10 cellular contexts compared by ENCODE assay signal in genomic region chr1:109802901-109803561, GRCh38. TPM values are rescaled to one million over a fixed set of nuclear protein-coding genes. Genes with fewer than 3 reads are reported as not detected.
DNase-seq lines count a peak whose midpoint lies in the region; ATAC-seq, FAIRE-seq and TF ChIP-seq lines count a peak whose summit lies in the region.
"Had no signal": no experiment of that assay in that cellular context is flagged by ENCODE, and none has a peak within 500 bp of the region (broad histone marks: within the 10 kb centered on the region; RNA-seq: fewer than 3 reads in every experiment).

No MANE protein-coding gene starts in this region.

- H3K4me2 ChIP-seq in K562 (ENCODE audit: insufficient read depth, low read length) (no peak overlapping the region), HepG2 (ENCODE audit: low read depth, low read length) (no peak overlapping the region)

- WGBS in K562 (ENCODE audit: insufficient coverage, low coverage, missing lambda C conversion rate): 36% methylated on average over 5 of the region's 5 CpGs
- WGBS in HepG2 (ENCODE audit: low lambda C conversion rate): 19% methylated on average over 2 of the region's 5 CpGs

- H3K4me1 ChIP-seq in K562 (replicated peaks in 1 of 2; ENCODE audit: control insufficient read depth in 2 of 2, insufficient read depth in 2 of 2, low read length in 2 of 2): peaks cover 0 to 15% of the 10 kb centered on the region in 2 experiments; a peak in 3 of 5 replicates
- no peaks in the 10 kb centered on the region for H3K4me1 ChIP-seq in HepG2 (ENCODE audit: insufficient read depth, low read length)

- H3K79me2 ChIP-seq in K562 (ENCODE audit: control insufficient read depth, insufficient read depth, low read length) (no peaks in the 10 kb centered on the region), HepG2 (ENCODE audit: insufficient read depth, low read length) (no peaks in the 10 kb centered on the region)

- TF ChIP-seq EP300 in K562 (IDR thresholded peaks at IDR 0.05; ENCODE audit: low read length): no peak
- no peak for TF ChIP-seq EP300 in HepG2 (IDR thresholded peaks at IDR 0.05; ENCODE audit: low read depth in 2 of 2, low read length in 2 of 2)
- no peak for TF ChIP-seq EP300 in HepG2 (CRISPR knock-in tag; IDR thresholded peaks at IDR 0.05; ENCODE audit: borderline replicate concordance)

- in situ Hi-C loops in K562 (cut with MboI): no loop called here
- in situ Hi-C loops in HepG2 (cut with HindIII; ENCODE audit: extremely low pct_ligation_motif_present, low pct_unique_long_range_greater_than_20kb): no loop called here

- H3K27me3 ChIP-seq in K562 (ENCODE audit: control insufficient read depth in 2 of 2, insufficient read depth in 2 of 2, low read length in 2 of 2) (no peaks in the 10 kb centered on the region), HepG2 (ENCODE audit: control insufficient read depth in 1 of 2, insufficient read depth in 2 of 2, low read length in 2 of 2) (peaks cover 4 to 6% of the 10 kb centered on the region in 2 experiments; a peak in 2 of 5 replicates)

- peak; percentile 44 for FAIRE-seq in K562 (lab: Jason Lieb, UNC)
- no peak for FAIRE-seq in HepG2 (lab: Jason Lieb, UNC)

- DNase-seq in activated CD4-positive, CD25-positive, alpha-beta regulatory T cell treated with anti-CD3 and anti-CD28 coated beads, Interleukin-2, amount 50 U/mL, for 72 hours: peak; percentile 30
- no peak for DNase-seq in activated CD4-positive, CD25-positive, alpha-beta regulatory T cell (lab: John Stamatoyannopoulos, UW)
- DNase-seq in K562 (ENCODE audit: extremely low read depth in 1 of 4, low spot score in 3 of 4): peak in 1 of 4 experiments; percentile 31
- DNase-seq in HepG2 (ENCODE audit: low spot score): no peak
- DNase-seq in superior temporal gyrus (ENCODE audit: extremely low spot score): peak; percentile 63
- no peak for DNase-seq in NCI-H526 treated with DMSO at 0.1 percent for 48 hours (lab: John Stamatoyannopoulos, UW)
- no peak for DNase-seq in central memory CD4-positive, alpha-beta T cell
- DNase-seq in NCI-H1436 treated with DMSO at 0.1 percent for 48 hours (lab: John Stamatoyannopoulos, UW): no peak
- DNase-seq: ACHN, NCI-H510A treated with DMSO at 0.1 percent for 48 hours had no signal

- H3K4me3 ChIP-seq in K562: no peak overlapping the region
- no peak overlapping the region for H3K4me3 ChIP-seq in HepG2 (replicated peaks in 1 of 3; ENCODE audit: insufficient read depth in 1 of 3, low read depth in 2 of 3, low read length in 3 of 3)

- H4K20me1 ChIP-seq in K562 (replicated peaks; ENCODE audit: control insufficient read depth, insufficient read depth, low read length) (no peaks in the 10 kb centered on the region), HepG2 (ENCODE audit: insufficient read depth, low read length) (no peaks in the 10 kb centered on the region)

- CTCF ChIA-PET in K562 (lab: Yijun Ruan, JAX; ENCODE audit: low intra/inter-chr PET ratio) (no interaction called here), HepG2 (lab: Yijun Ruan, JAX; ENCODE audit: low intra/inter-chr PET ratio, low total read pairs) (no interaction called here)

- H2AFZ ChIP-seq in K562 (ENCODE audit: low read depth, low read length) (peak overlapping the region; percentile 25; the same call in 1 of the 2 replicates), HepG2 (ENCODE audit: low read length) (no peak overlapping the region)

- POLR2A ChIA-PET in K562 (lab: Yijun Ruan, JAX) (interaction anchor here (0.9 to 1.5 kb wide), 2 partner anchors 19 to 181 kb away, joined by 3 to 4 read pairs; partner anchors contain the start of gene AHCYL1), HepG2 (lab: Yijun Ruan, JAX) (no interaction called here)

- TF ChIP-seq CTCF in K562 (IDR thresholded peaks at IDR 0.05 in 2 of 3, conservative IDR thresholded peaks at IDR 0.05 in 1 of 3; ENCODE audit: insufficient read depth in 2 of 3, low read depth in 1 of 3, low read length in 3 of 3) (no peak), HepG2 (CRISPR knock-in tag; IDR thresholded peaks at IDR 0.05) (no peak)

- H3K36me3 ChIP-seq in K562 (ENCODE audit: control insufficient read depth, insufficient read depth, low read length) (no peaks in the 10 kb centered on the region), HepG2 (replicated peaks in 1 of 2; ENCODE audit: control insufficient read depth in 1 of 2, insufficient read depth in 2 of 2, low read length in 2 of 2) (no peaks in the 10 kb centered on the region)

- H3K27ac ChIP-seq in K562 (ENCODE audit: extremely low read depth, low read depth, low read length): no peak overlapping the region
- no peak overlapping the region for H3K27ac ChIP-seq in HepG2 (ENCODE audit: extremely low read length, insufficient read depth, low read length)

- no peaks in the 10 kb centered on the region for H3K9me1 ChIP-seq in K562 (ENCODE audit: control insufficient read depth, insufficient read depth, low read length)

- ATAC-seq in K562 (peak; percentile 47), HepG2 (peak; percentile 52)

- peak overlapping the region in 1 of 2 experiments; percentile 81; a peak in 2 of 4 replicates for H3K9ac ChIP-seq in K562 (ENCODE audit: insufficient read depth in 1 of 2, low read depth in 2 of 2, low read length in 2 of 2)
- no peak overlapping the region for H3K9ac ChIP-seq in HepG2 (ENCODE audit: insufficient read depth, low read depth, low read length)

- intact Hi-C loops in K562 (cut with micrococcal nuclease): no loop called here
- intact Hi-C loops in HepG2 (cut with micrococcal nuclease; ENCODE audit: unreplicated experiment): no loop called here

- BruUV-seq in K562 (replicated peaks; lab: Mats Ljungman, UMichigan) (no TSS peak), HepG2 (replicated peaks; lab: Mats Ljungman, UMichigan) (no TSS peak)

- TF ChIP-seq POLR2A in K562 (conservative IDR thresholded peaks at IDR 0.05) (no peak), HepG2 (IDR thresholded peaks at IDR 0.05; ENCODE audit: insufficient read depth in 1 of 2, low read depth in 2 of 2, low read length in 2 of 2) (no peak)

- H3K9me3 ChIP-seq in K562 (replicated peaks; ENCODE audit: control insufficient read depth, insufficient read depth, low read depth, low read length): no peaks in the 10 kb centered on the region
- H3K9me3 ChIP-seq in HepG2 (ENCODE audit: low read length): no peaks in the 10 kb centered on the region

- TF ChIP-seq RAD21 in K562 (CRISPR knock-in tag; conservative IDR thresholded peaks at IDR 0.05 in 1 of 2, IDR thresholded peaks at IDR 0.05 in 1 of 2) (no peak), HepG2 (CRISPR knock-in tag; IDR thresholded peaks at IDR 0.05) (no peak)

TF ChIP-seq in K562, 482 proteins besides CTCF, POLR2A, EP300 and RAD21 (continues in another document):
- TF ChIP-seq ZNF699 (CRISPR knock-in tag; IDR thresholded peaks at IDR 0.05; ENCODE audit: insufficient replicate concordance) (no peak), ERF (CRISPR knock-in tag; IDR thresholded peaks at IDR 0.05) (no peak), ZNF24 (IDR thresholded peaks at IDR 0.05) (no peak), HNRNPUL1 (IDR thresholded peaks at IDR 0.05; ENCODE audit: low read length) (no peak)

TF ChIP-seq in HepG2, 621 proteins besides CTCF, POLR2A, EP300 and RAD21 (continues in another document):
- TF ChIP-seq EHMT2 (IDR thresholded peaks at IDR 0.05; ENCODE audit: borderline replicate concordance, low read depth, low read length): no peak

RNA-seq across cellular contexts. Expression of gene EPS8L3, which starts 39.3 kb away (rescaled TPM):
- not detected in 2 replicates for total RNA-seq in K562 (2011; cell fraction: chromatin; rRNA removed; ENCODE audit: low replicate concordance)
- total RNA-seq in K562 (2011; cell fraction: nucleolus; rRNA removed): not detected in 2 replicates
- total RNA-seq in K562 (2011; cell fraction: nucleoplasm; rRNA removed): not detected in 2 replicates
- total RNA-seq in K562 (2014; rRNA removed): not detected in 2 replicates
- 0.15 TPM in 1 of 2 replicates, not detected in the other for total RNA-seq in K562 (2014; rRNA removed; fragmentation: Illumina TruSeq; extraction: Trizol)
- total RNA-seq in K562 (2015; rRNA removed; fragmentation: Illumina TruSeq; extraction: Trizol): not detected in 2 replicates
- total RNA-seq in K562 (2021): 0.42 and 0.51 TPM in 2 replicates
- polyA plus RNA-seq in K562 (2011; rRNA removed): 0.13 and 0.14 TPM in 2 replicates
- polyA plus RNA-seq in K562 (2011; cell fraction: cytosol; rRNA removed): 0.07 and 0.16 TPM in 2 replicates
- polyA plus RNA-seq in K562 (2011; cell fraction: nucleus; rRNA removed): 0.81 and 1.8 TPM in 2 replicates
- 0.07 and 0.14 TPM in 2 replicates for polyA plus RNA-seq in K562 (2012)
- polyA plus RNA-seq in K562 (2014; fragmentation: Illumina TruSeq; extraction: Trizol): 0.09 and 0.61 TPM in 2 replicates
- polyA plus RNA-seq in K562 (2014; fragmentation: Nextera tagmentation; extraction: Ambion mirVana): not detected
- polyA plus RNA-seq in K562 (2014; rRNA removed): 0.04 TPM in 1 of 2 replicates, not detected in the other
- polyA minus RNA-seq in K562 (2011; rRNA and poly(A)+ RNA removed): not detected in 2 replicates
- polyA minus RNA-seq in K562 (2011; cell fraction: cytosol; rRNA and poly(A)+ RNA removed): not detected in 2 replicates
- not detected in 2 replicates for polyA minus RNA-seq in K562 (2011; cell fraction: nucleus; rRNA and poly(A)+ RNA removed)
- 7.6 and 18.2 TPM in 2 replicates for total RNA-seq in HepG2 (2016; rRNA removed; fragmentation: Illumina TruSeq; extraction: Trizol)
- 3.1 and 3.5 TPM in 2 replicates for total RNA-seq in HepG2 (2016; cell fraction: cytosol; rRNA removed; fragmentation: Illumina TruSeq; extraction: Trizol; ENCODE audit: low read depth)
- total RNA-seq in HepG2 (2016; cell fraction: insoluble cytoplasmic fraction; rRNA removed; fragmentation: Illumina TruSeq; extraction: Trizol): 6.3 and 18.1 TPM in 2 replicates
- 4.6 and 5.1 TPM in 2 replicates for total RNA-seq in HepG2 (2016; cell fraction: membrane; rRNA removed; fragmentation: Illumina TruSeq; extraction: Trizol)
- total RNA-seq in HepG2 (2016; cell fraction: nucleus; rRNA removed; fragmentation: Illumina TruSeq; extraction: Trizol): 21.5 and 27.6 TPM in 2 replicates
- 106 and 127 TPM in 2 replicates for polyA plus RNA-seq in HepG2 (2011; rRNA removed)
- polyA plus RNA-seq in HepG2 (2011; cell fraction: cytosol; rRNA removed): 24.6 and 30.4 TPM in 2 replicates
- 854 and 1,047 TPM in 2 replicates for polyA plus RNA-seq in HepG2 (2011; cell fraction: nucleus; rRNA removed)
- polyA plus RNA-seq in HepG2 (2012): 79.1 and 95.8 TPM in 2 replicates
- polyA plus RNA-seq in HepG2 (2016; cell fraction: cytosol; fragmentation: Illumina TruSeq; extraction: Trizol; ENCODE audit: low read depth): 3.0 and 3.7 TPM in 2 replicates
- polyA plus RNA-seq in HepG2 (2016; cell fraction: insoluble cytoplasmic fraction; fragmentation: Illumina TruSeq; extraction: Trizol; ENCODE audit: low read depth): 11.9 and 13.8 TPM in 2 replicates
- 4.6 and 5.0 TPM in 2 replicates for polyA plus RNA-seq in HepG2 (2016; cell fraction: membrane; fragmentation: Illumina TruSeq; extraction: Trizol; ENCODE audit: low read depth)
- 139 and 140 TPM in 2 replicates for polyA plus RNA-seq in HepG2 (2016; cell fraction: nucleus; fragmentation: Illumina TruSeq; extraction: Trizol; ENCODE audit: insufficient read depth, low read depth)
- 2.2 and 43.5 TPM in 2 replicates for polyA minus RNA-seq in HepG2 (2011; rRNA and poly(A)+ RNA removed; ENCODE audit: low replicate concordance)
- polyA minus RNA-seq in HepG2 (2011; cell fraction: cytosol; rRNA and poly(A)+ RNA removed): 15.7 and 17.0 TPM in 2 replicates
- polyA minus RNA-seq in HepG2 (2011; cell fraction: nucleus; rRNA and poly(A)+ RNA removed): 107 and 127 TPM in 2 replicates

Comparison
In these comparisons a context has a peak if more than half of its experiments do, and no peak if none do; other contexts are left out.
1. DNase-seq: peak in activated CD4-positive, CD25-positive, alpha-beta regulatory T cell treated with anti-CD3 and anti-CD28 coated beads, Interleukin-2, amount 50 U/mL, for 72 hours (single experiment) and superior temporal gyrus (single experiment); none in activated CD4-positive, CD25-positive, alpha-beta regulatory T cell (0 of 4), HepG2 (single experiment), NCI-H526 treated with DMSO at 0.1 percent for 48 hours (single experiment), central memory CD4-positive, alpha-beta T cell (single experiment) and NCI-H1436 treated with DMSO at 0.1 percent for 48 hours (single experiment).